In the genomic region with DNA sequence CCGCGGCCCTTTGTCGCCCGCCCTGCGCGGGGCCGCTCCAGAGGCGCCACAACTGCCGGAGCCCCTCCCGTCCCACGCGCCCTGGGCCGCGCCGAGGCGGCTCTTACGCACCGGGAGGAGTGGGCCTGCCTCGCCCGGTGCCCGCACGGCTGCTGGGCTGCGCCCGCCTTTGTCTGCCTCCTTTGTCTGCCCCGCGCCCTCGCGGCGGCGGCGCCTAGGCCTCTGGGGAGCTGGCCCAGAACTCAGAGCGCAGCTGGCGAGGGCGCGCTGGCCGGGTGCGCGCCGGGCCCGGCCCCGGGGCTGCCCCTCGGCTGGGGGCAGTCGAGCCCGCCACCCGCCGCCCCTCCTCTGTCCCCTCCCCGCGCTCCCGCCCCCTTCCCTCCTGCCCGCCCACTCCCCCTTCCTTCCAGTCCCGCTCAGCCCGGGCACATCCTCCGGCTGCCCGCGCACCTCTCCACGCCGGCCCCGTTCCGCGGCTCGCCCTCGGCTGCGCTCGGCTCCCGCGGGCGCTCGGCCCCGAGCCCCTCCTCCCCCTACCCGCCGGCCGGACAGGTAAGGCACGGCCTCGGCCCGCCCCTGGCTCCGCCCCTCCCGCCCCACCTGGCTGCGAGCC, we compare ENCODE assay signal across 1 cellular context.
TF ChIP-seq lines count a peak whose summit lies in the region.

A gene with protein sequence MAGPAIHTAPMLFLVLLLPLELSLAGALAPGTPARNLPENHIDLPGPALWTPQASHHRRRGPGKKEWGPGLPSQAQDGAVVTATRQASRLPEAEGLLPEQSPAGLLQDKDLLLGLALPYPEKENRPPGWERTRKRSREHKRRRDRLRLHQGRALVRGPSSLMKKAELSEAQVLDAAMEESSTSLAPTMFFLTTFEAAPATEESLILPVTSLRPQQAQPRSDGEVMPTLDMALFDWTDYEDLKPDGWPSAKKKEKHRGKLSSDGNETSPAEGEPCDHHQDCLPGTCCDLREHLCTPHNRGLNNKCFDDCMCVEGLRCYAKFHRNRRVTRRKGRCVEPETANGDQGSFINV (plus strand): TSS at position 409 of the 613 bp plus-strand sequence. CDS start 14,549 bp downstream, outside the sequence.

TF ChIP-seq in H1, 55 proteins besides CTCF, POLR2A, EP300 and RAD21 (continued from another document):
- TF ChIP-seq HDAC6 (IDR thresholded peaks at IDR 0.05; ENCODE audit: low read depth, low read length) = peak; percentile 11
